In the genomic region with DNA sequence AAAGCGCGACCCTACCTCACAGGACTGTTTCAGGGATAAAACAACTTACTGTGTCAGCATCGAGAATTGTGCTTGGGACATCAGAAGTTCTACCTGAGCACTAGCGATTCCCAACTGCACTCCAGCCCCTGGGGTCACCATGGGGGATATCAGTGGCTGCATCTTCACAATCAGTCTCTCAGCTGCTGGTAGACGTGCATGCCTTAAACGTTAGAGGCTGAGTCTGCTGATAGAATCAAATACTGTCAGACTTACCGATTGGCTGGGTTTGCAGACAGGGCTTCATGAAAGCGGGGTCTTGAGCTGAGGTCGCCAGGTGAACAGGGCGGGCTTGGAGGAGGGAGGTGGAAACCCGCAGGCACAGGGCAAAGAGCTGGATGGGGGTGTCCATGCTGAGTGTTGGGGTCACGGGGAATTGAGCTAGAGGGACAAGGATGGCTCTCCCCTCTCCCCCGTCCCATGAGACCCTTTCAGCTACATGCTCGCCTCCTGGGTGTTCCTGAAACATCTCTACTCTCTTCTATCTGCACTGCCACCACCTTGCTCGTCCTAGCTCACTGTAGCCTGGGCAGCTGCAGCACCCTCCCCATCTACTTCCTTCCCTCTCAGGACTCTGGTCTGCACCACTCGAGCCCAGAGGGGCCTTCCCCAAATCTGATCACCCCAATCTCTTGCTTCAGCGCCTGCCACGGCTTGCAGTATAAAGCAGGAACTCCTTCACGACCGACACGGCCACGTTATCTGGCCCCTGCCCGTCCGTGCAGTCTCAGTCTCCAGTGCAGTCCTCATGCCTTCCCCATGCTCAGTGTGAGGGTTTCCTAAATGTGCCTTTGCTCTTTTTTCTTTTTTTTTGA, we compare ENCODE assay signal across 1 cellular context.
TF ChIP-seq lines count a peak whose summit lies in the region.

No MANE protein-coding gene starts in this region.

TF ChIP-seq in K562, 482 proteins besides CTCF, POLR2A, EP300 and RAD21:
- TF ChIP-seq POLR2B (IDR thresholded peaks at IDR 0.05; ENCODE audit: low read depth, partially characterized antibody) (no peak), CREBBP (IDR thresholded peaks at IDR 0.05; ENCODE audit: low read depth, low read length) (no peak)
- TF ChIP-seq, protein P1, sequence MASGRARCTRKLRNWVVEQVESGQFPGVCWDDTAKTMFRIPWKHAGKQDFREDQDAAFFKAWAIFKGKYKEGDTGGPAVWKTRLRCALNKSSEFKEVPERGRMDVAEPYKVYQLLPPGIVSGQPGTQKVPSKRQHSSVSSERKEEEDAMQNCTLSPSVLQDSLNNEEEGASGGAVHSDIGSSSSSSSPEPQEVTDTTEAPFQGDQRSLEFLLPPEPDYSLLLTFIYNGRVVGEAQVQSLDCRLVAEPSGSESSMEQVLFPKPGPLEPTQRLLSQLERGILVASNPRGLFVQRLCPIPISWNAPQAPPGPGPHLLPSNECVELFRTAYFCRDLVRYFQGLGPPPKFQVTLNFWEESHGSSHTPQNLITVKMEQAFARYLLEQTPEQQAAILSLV (tag; IDR thresholded peaks at IDR 0.05), result no peak
